In the genomic region with DNA sequence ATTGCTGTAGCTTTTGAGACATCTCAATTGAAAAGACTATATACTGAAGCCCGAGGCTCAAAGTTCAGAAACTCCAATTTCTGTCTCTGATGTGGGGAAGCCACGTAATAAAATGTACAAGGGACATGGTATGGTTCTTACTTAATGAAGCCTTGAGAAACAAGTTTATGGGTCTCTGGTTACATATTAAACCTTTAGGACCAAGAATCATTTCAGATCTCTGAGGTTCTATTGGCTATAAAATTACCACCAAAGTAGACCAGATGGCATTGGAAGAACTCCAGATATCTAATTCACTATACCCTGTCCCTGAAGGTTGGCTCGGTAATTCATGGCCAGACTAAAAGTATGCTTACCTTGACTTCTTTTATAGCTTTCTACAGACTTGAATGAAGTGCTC, we compare ENCODE assay signal across 17 cellular contexts. TPM values are rescaled to one million over a fixed set of nuclear protein-coding genes. Genes with fewer than 3 reads are reported as not detected.
"Had no signal": no experiment of that assay in that cellular context is flagged by ENCODE, and none has a peak within 500 bp of the region (broad histone marks: within the 10 kb centered on the region; RNA-seq: fewer than 3 reads in every experiment).

No MANE protein-coding gene starts in this region.

- H3K27ac ChIP-seq: coronary artery, epithelial cell of prostate, gastrocnemius medialis, heart right ventricle, neutrophil, right atrium auricular region, SJSA1, skin epidermis had no signal

- H3K27me3 ChIP-seq: gastrocnemius medialis, heart right ventricle, neutrophil, right atrium auricular region, SJSA1 had no signal

- H3K4me3 Mint-ChIP-seq: activated CD4-positive, alpha-beta T cell treated with anti-CD3 and anti-CD28 coated beads for 36 hours; effector memory CD8-positive, alpha-beta T cell; mesothelial cell of epicardium; naive thymus-derived CD4-positive, alpha-beta T cell had no signal

- DNase-seq: activated CD4-positive, alpha-beta T cell treated with anti-CD3 and anti-CD28 coated beads for 36 hours; aorta; effector memory CD8-positive, alpha-beta T cell; gastrocnemius medialis; heart right ventricle; naive thymus-derived CD4-positive, alpha-beta T cell; SW 1271; trophoblast cell had no signal

- H3K9me3 ChIP-seq: gastrocnemius medialis, heart right ventricle, neutrophil, right atrium auricular region, SJSA1 had no signal

- H3K36me3 ChIP-seq: gastrocnemius medialis had no signal

- H3K27ac Mint-ChIP-seq: activated CD4-positive, alpha-beta T cell treated with anti-CD3 and anti-CD28 coated beads for 36 hours; activated naive CD4-positive, alpha-beta T cell treated with anti-CD3 and anti-CD28 coated beads, Interleukin-2, amount 50 U/mL, for 72 hours; effector memory CD8-positive, alpha-beta T cell; mesothelial cell of epicardium had no signal

- H3K9me3 Mint-ChIP-seq: activated T-helper 2 cell treated with anti-CD3 and anti-CD28 coated beads, Interferon-gamma antibody, Interleukin-2, Interleukin-4, amounts not matched to agents 10 μg/mL and 5 μg/mL and 100 μg/mL, durations not matched to agents 14 hours and 24 hours and 36 hours; effector memory CD8-positive, alpha-beta T cell; mesothelial cell of epicardium; naive thymus-derived CD4-positive, alpha-beta T cell had no signal

- H3K4me3 ChIP-seq: coronary artery, gastrocnemius medialis, heart right ventricle, right atrium auricular region, SJSA1, skin epidermis had no signal

- ATAC-seq: activated CD4-positive, alpha-beta T cell treated with anti-CD3 and anti-CD28 coated beads for 36 hours; activated naive CD4-positive, alpha-beta T cell treated with anti-CD3 and anti-CD28 coated beads, Interleukin-2, amount 50 U/mL, for 72 hours; effector memory CD8-positive, alpha-beta T cell; gastrocnemius medialis; heart right ventricle; naive thymus-derived CD4-positive, alpha-beta T cell had no signal

- H3K27me3 Mint-ChIP-seq: activated CD4-positive, alpha-beta T cell treated with anti-CD3 and anti-CD28 coated beads for 36 hours; effector memory CD8-positive, alpha-beta T cell; naive thymus-derived CD4-positive, alpha-beta T cell had no signal

- H3K4me1 ChIP-seq: gastrocnemius medialis had no signal

RNA-seq across cellular contexts. Expression of gene ANKRD22, which starts 52.1 kb away (rescaled TPM):
- total RNA-seq: activated T-helper 2 cell treated with anti-CD3 and anti-CD28 coated beads, Interferon-gamma antibody, Interleukin-2, Interleukin-4, amounts not matched to agents 10 μg/mL and 5 μg/mL and 100 μg/mL, durations not matched to agents 14 hours and 24 hours and 36 hours; gastrocnemius medialis; right atrium auricular region; SJSA1 had no signal
